Comparison of ENCODE assay signal across 1 cellular context in the genomic region with DNA sequence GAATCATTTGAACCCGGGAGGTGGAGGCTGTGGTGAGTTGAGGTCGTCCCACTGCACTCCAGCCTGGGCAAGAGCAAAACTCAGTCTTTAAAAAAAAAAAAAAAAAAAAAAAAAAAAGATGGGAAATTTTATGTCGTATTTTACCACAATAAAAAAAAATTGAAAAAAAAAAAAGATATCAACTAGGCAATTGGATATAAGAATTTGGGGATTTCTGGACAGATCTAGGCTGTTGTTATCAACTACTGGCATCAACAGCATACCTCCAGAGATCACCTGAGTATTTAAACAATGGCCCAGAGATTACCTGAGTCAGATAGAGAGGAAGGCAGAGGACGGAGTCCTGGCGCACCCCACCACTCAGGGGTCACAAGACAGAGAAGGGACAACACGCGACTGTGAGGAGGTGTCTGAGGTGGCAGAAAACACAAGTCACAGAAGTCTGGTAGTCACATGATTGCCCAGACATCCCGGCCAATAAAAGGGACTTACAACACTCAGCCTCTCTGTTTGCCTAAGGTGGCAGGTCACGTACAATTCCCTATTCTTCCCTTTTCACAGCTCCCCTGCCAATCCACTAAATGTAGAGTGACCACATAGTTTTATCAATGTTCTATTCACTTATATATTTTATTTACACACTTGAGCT.
TF ChIP-seq lines count a peak whose summit lies in the region.

No MANE protein-coding gene starts in this region.

TF ChIP-seq in WTC11, 78 proteins besides CTCF, POLR2A, EP300 and RAD21 (continued from another document):
- TF ChIP-seq ZNF532 (CRISPR knock-in tag; IDR thresholded peaks at IDR 0.05; ENCODE audit: borderline replicate concordance) (no peak), ZNF263 (CRISPR knock-in tag; IDR thresholded peaks at IDR 0.05; ENCODE audit: low read depth) (no peak), MLX (CRISPR knock-in tag; IDR thresholded peaks at IDR 0.05) (no peak)
- TF ChIP-seq, protein P1, sequence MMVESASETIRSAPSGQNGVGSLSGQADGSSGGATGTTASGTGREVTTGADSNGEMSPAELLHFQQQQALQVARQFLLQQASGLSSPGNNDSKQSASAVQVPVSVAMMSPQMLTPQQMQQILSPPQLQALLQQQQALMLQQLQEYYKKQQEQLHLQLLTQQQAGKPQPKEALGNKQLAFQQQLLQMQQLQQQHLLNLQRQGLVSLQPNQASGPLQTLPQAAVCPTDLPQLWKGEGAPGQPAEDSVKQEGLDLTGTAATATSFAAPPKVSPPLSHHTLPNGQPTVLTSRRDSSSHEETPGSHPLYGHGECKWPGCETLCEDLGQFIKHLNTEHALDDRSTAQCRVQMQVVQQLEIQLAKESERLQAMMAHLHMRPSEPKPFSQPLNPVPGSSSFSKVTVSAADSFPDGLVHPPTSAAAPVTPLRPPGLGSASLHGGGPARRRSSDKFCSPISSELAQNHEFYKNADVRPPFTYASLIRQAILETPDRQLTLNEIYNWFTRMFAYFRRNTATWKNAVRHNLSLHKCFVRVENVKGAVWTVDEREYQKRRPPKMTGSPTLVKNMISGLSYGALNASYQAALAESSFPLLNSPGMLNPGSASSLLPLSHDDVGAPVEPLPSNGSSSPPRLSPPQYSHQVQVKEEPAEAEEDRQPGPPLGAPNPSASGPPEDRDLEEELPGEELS (CRISPR knock-in tag; IDR thresholded peaks at IDR 0.05) = no peak
TF ChIP-seq in WTC11: peak in this region for 0.
